ENCODE assay signal across 33 cellular contexts in genomic region chr4:22762548-22762947, GRCh38.
"Had no signal": no experiment of that assay in that cellular context is flagged by ENCODE, and none has a peak within 500 bp of the region (broad histone marks: within the 10 kb centered on the region; RNA-seq: fewer than 3 reads in every experiment).

No MANE protein-coding gene starts in this region.

- H3K27ac ChIP-seq: adrenal gland, RWPE1, SK-N-MC had no signal

- H3K4me1 ChIP-seq: adrenal gland had no signal

- H3K4me1 Mint-ChIP-seq: brain had no signal

- H3K9me3 ChIP-seq: adrenal gland had no signal

- DNase-seq: activated CD4-positive, alpha-beta memory T cell treated with anti-CD3 and anti-CD28 coated beads for 36 hours; activated CD4-positive, alpha-beta T cell treated with anti-CD3 and anti-CD28 coated beads for 4 hours; activated CD4-positive, alpha-beta T cell treated with anti-CD3 and anti-CD28 coated beads, Interleukin-2, amount 50 U/mL, for 1 hour; activated CD4-positive, CD25-positive, alpha-beta regulatory T cell treated with anti-CD3 and anti-CD28 coated beads, Interleukin-2, amount 50 U/mL, for 72 hours; activated CD8-positive, alpha-beta memory T cell treated with anti-CD3 and anti-CD28 coated beads, Interleukin-2, amount 50 U/mL, for 4 hours; activated gamma-delta T cell treated with Interleukin-2 at 50 U/mL for 16 hours; activated naive CD4-positive, alpha-beta T cell treated with anti-CD3 and anti-CD28 coated beads for 36 hours; activated T-cell treated with anti-CD3 and anti-CD28 coated beads for 4 hours; activated T-cell treated with anti-CD3 and anti-CD28 coated beads, Interleukin-2, amount 50 U/mL, for 4 hours; adrenal gland; anterior cingulate cortex; central memory CD4-positive, alpha-beta T cell; NCI-H1092 treated with DMSO at 0.1 percent for 48 hours; NCI-H1417; NCI-H146; NCI-H187; NCI-H2029 treated with DMSO at 0.1 percent for 48 hours; NCI-H345; NCI-H524 treated with DMSO at 0.1 percent for 48 hours; NCI-H748 treated with DMSO at 0.1 percent for 48 hours; NK-92 treated with Interleukin-12 subunit alpha and Interleukin-12 subunit beta, amount 100 ng/mL, for 24 hours; PC-3; Right ventricle myocardium superior had no signal

- FAIRE-seq: bronchial epithelial cell, K562, RCC 7860, TTC549 had no signal

- H3K4me3 Mint-ChIP-seq: activated CD4-positive, alpha-beta memory T cell treated with anti-CD3 and anti-CD28 coated beads for 36 hours; activated naive CD4-positive, alpha-beta T cell treated with anti-CD3 and anti-CD28 coated beads for 36 hours; activated T-cell treated with anti-CD3 and anti-CD28 coated beads, Interleukin-2, amount 50 U/mL, for 4 hours; activated T-helper 1 cell treated with anti-CD3 and anti-CD28 coated beads, Interleukin-12 subunit alpha, Interleukin-12 subunit beta, Interleukin-2, Interleukin-4 antibody, amounts not matched to agents 30 ng/mL and 10 ng/mL and 1 ng/mL, durations not matched to agents 14 hours and 24 hours and 36 hours; brain; T-helper 2 cell treated with Interferon-gamma antibody and Interleukin-4, amounts not matched to agents 5 μg/mL and 100 μg/mL, for 36 hours had no signal

- H3K36me3 ChIP-seq: adrenal gland had no signal

- H3K27ac Mint-ChIP-seq: activated CD4-positive, alpha-beta memory T cell treated with anti-CD3 and anti-CD28 coated beads for 36 hours; activated naive CD4-positive, alpha-beta T cell treated with anti-CD3 and anti-CD28 coated beads for 36 hours; activated naive CD4-positive, alpha-beta T cell treated with anti-CD3 and anti-CD28 coated beads, Interleukin-2, amount 50 U/mL, for 72 hours; activated T-helper 1 cell treated with anti-CD3 and anti-CD28 coated beads, Interleukin-12 subunit alpha, Interleukin-12 subunit beta, Interleukin-2, Interleukin-4 antibody, amounts not matched to agents 30 ng/mL and 10 ng/mL and 1 ng/mL, durations not matched to agents 14 hours and 24 hours and 36 hours; brain; T-helper 2 cell treated with Interferon-gamma antibody and Interleukin-4, amounts not matched to agents 5 μg/mL and 100 μg/mL, for 36 hours had no signal

- H3K27me3 ChIP-seq: adrenal gland had no signal

- H3K27me3 Mint-ChIP-seq: activated CD4-positive, alpha-beta memory T cell treated with anti-CD3 and anti-CD28 coated beads for 36 hours; brain had no signal

- H3K4me3 ChIP-seq: adrenal gland, K562, SK-N-MC had no signal

- H3K36me3 Mint-ChIP-seq: activated CD4-positive, alpha-beta memory T cell treated with anti-CD3 and anti-CD28 coated beads for 36 hours; brain had no signal

- ATAC-seq: activated naive CD4-positive, alpha-beta T cell treated with anti-CD3 and anti-CD28 coated beads, Interleukin-2, amount 50 U/mL, for 72 hours; activated T-cell treated with anti-CD3 and anti-CD28 coated beads, Interleukin-2, amount 50 U/mL, for 4 hours; K562; PC-3 had no signal
